ENCODE assay signal across 8 cellular contexts in genomic region chr3:186107148-186108105, GRCh38. TPM values are rescaled to one million over a fixed set of nuclear protein-coding genes. Genes with fewer than 3 reads are reported as not detected.
DNase-seq lines count a peak whose midpoint lies in the region; ATAC-seq and TF ChIP-seq lines count a peak whose summit lies in the region.

No MANE protein-coding gene starts in this region.

- H3K4me3 ChIP-seq in NB4 (ENCODE audit: low read depth, low read length) (peak overlapping the region; percentile 81), adipocyte (ENCODE audit: low read length) (peak overlapping the region; percentile 88), cardiac muscle cell (peak overlapping the region; percentile 65)

- peak; percentile 68 to 75 for DNase-seq in NCI-H2081 (lab: John Stamatoyannopoulos, UW)
- DNase-seq in NCI-H2081 treated with DMSO at 0.1 percent for 48 hours (lab: John Stamatoyannopoulos, UW): no peak
- DNase-seq in NB4 (ENCODE audit: low read depth): peak; percentile 86
- peak; percentile 20 for DNase-seq in SHP77 treated with DMSO at 0.1 percent for 48 hours (lab: John Stamatoyannopoulos, UW)
- DNase-seq in adipocyte (ENCODE audit: low read depth): peak; percentile 89
- DNase-seq in cardiac muscle cell (ENCODE audit: low read depth in 1 of 2, low spot score in 1 of 2): peak; percentile 81 to 91
- peak; percentile 42 for DNase-seq in occipital lobe (lab: John Stamatoyannopoulos, UW)

- peak overlapping the region; percentile 85 for H3K9ac ChIP-seq in adipocyte (ENCODE audit: low read length)

- no peak overlapping the region for H3K27ac ChIP-seq in cardiac muscle cell

- no peak for ATAC-seq in GM18909 (IDR thresholded peaks at IDR 0.05; ENCODE audit: poor library complexity, unreplicated experiment)

- H3K9me3 ChIP-seq in adipocyte (ENCODE audit: control insufficient read depth, low read length): no peaks in the 10 kb centered on the region
- H3K9me3 ChIP-seq in cardiac muscle cell (ENCODE audit: low read depth): no peaks in the 10 kb centered on the region

- H3K36me3 ChIP-seq in adipocyte (ENCODE audit: control insufficient read depth, insufficient read depth, low read length, severe bottlenecking) (no peaks in the 10 kb centered on the region), cardiac muscle cell (no peaks in the 10 kb centered on the region)

- TF ChIP-seq CTCF in NB4 (IDR thresholded peaks at IDR 0.05; ENCODE audit: low read depth, low read length) (no peak), cardiac muscle cell (IDR thresholded peaks at IDR 0.05; ENCODE audit: low read depth, low read length) (no peak)

- H3K4me1 ChIP-seq in adipocyte (ENCODE audit: control insufficient read depth, insufficient read depth, low read length) (peaks cover 37% of the 10 kb centered on the region), cardiac muscle cell (ENCODE audit: low read depth) (peaks cover 29% of the 10 kb centered on the region)

- no peaks in the 10 kb centered on the region for H3K27me3 ChIP-seq in adipocyte (replicated peaks; ENCODE audit: control insufficient read depth, insufficient read depth, low read length)
- H3K27me3 ChIP-seq in cardiac muscle cell: peaks cover 24% of the 10 kb centered on the region

- TF ChIP-seq POLR2A in NB4 (IDR thresholded peaks at IDR 0.05; ENCODE audit: extremely low read depth, insufficient read length): no peak

RNA-seq across cellular contexts. Expression of gene ETV5, which starts 1.5 kb away (rescaled TPM):
- total RNA-seq in cardiac muscle cell (16.3 and 53.2 TPM in 2 replicates), occipital lobe (46.2 TPM)
- 16.1 and 29.3 TPM in 2 replicates for polyA plus RNA-seq in cardiac muscle cell
